8 cellular contexts compared by ENCODE assay signal in the genomic region with DNA sequence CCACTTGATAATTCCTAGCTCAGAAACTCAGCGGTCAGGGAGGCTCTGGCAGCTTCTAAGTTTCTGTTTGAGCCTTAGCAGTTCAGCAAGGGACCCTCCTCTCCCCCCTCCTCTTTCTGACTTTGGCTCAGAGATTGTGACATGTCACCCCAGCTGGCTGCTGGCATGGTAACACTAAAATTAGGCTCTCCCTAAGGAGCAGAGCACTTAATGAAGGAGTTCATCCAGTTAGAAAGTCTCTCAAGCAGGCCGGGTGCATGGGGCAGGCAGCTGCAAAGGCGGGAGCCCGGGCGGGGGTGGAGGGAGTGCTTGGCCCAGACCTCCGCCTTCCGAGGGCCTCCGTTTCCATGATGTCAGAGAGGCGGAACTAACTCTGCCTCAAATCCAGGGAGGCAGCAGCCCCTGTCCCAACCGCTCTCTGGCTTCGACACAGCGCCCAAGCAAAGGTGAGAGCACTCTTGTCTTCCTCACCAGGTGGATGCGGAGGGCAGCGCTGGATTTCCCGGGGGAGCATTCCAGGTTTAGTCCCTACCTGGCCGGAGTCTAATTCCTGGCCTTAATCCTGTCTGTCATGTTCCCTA.
DNase-seq lines count a peak whose midpoint lies in the region; ATAC-seq and TF ChIP-seq lines count a peak whose summit lies in the region.

No MANE protein-coding gene starts in this region.

- H3K9me3 ChIP-seq in ectodermal cell (ENCODE audit: control insufficient read depth, low read length) (no peaks in the 10 kb centered on the region), lung (ENCODE audit: control insufficient read depth in 2 of 2, insufficient read depth in 1 of 2, low read length in 1 of 2) (no peaks in the 10 kb centered on the region), upper lobe of left lung (no peaks in the 10 kb centered on the region)

- H3K27me3 ChIP-seq in ectodermal cell (ENCODE audit: control insufficient read depth, insufficient read depth, low read length, poor library complexity, severe bottlenecking) (no peaks in the 10 kb centered on the region), lung (ENCODE audit: control insufficient read depth, insufficient read depth) (no peaks in the 10 kb centered on the region), upper lobe of left lung (no peaks in the 10 kb centered on the region)

- H3K36me3 ChIP-seq in ectodermal cell (ENCODE audit: control insufficient read depth, insufficient read depth, low read length) (no peaks in the 10 kb centered on the region), lung (ENCODE audit: control insufficient read depth in 2 of 2, insufficient read depth in 2 of 2, low read length in 2 of 2) (peaks cover 0 to 17% of the 10 kb centered on the region in 2 donors), upper lobe of left lung (peaks cover 3 to 24% (median 19%) of the 10 kb centered on the region in 4 donors)

- H3K4me1 ChIP-seq in ectodermal cell (ENCODE audit: control insufficient read depth, insufficient read depth, low read length), result peaks cover 47% of the 10 kb centered on the region
- H3K4me1 ChIP-seq in lung (ENCODE audit: control insufficient read depth in 2 of 2, insufficient read depth in 2 of 2, low read length in 2 of 2), result peaks cover 0 to 10% of the 10 kb centered on the region in 2 donors
- H3K4me1 ChIP-seq in upper lobe of left lung, result peaks cover 0 to 26% (median 4%) of the 10 kb centered on the region in 4 donors

- no peak for TF ChIP-seq CTCF in lung (IDR thresholded peaks at IDR 0.05; ENCODE audit: control extremely low read depth, extremely low read depth)
- TF ChIP-seq CTCF in upper lobe of left lung (IDR thresholded peaks at IDR 0.05), result no peak

- in situ Hi-C loops in KBM-7 (cut with MboI; ENCODE audit: low pct_unique_long_range_greater_than_20kb, low sequenced_read_pairs), result no loop called here

- DNase-seq in NCI-H1417 (lab: John Stamatoyannopoulos, UW), result peak in 2 of 3 experiments; percentile 29 to 65
- DNase-seq in NCI-H1417 treated with DMSO at 0.1 percent for 48 hours (lab: John Stamatoyannopoulos, UW), result no peak
- peak; percentile 37 for DNase-seq in lung (ENCODE audit: low spot score)
- DNase-seq in upper lobe of left lung, result peak; percentile 56 to 86
- DNase-seq in KBM-7, result no peak

- no peak for TF ChIP-seq POLR2A in upper lobe of left lung (IDR thresholded peaks at IDR 0.05)

- TF ChIP-seq EP300 in upper lobe of left lung (IDR thresholded peaks at IDR 0.05), result no peak

- ATAC-seq in lung (ENCODE audit: insufficient read depth, low FRiP score) (peak; percentile 42), upper lobe of left lung (ENCODE audit: low FRiP score in 2 of 2) (peak; percentile 77 to 87), GM18858 (IDR thresholded peaks at IDR 0.05; ENCODE audit: unreplicated experiment) (no peak), HG03460 (IDR thresholded peaks at IDR 0.05; ENCODE audit: unreplicated experiment) (no peak)

- H3K27ac ChIP-seq in ectodermal cell (ENCODE audit: insufficient read depth, low read depth, low read length, poor library complexity, severe bottlenecking) (peak overlapping the region; percentile 18), lung (ENCODE audit: low read depth in 1 of 2, low read length in 1 of 2) (peak overlapping the region in 1 of 2 donors; percentile 27), upper lobe of left lung (peak overlapping the region; percentile 20 to 59 (median 49))

- H3K4me3 ChIP-seq in ectodermal cell (ENCODE audit: insufficient read depth, low read depth, low read length) (no peak overlapping the region), lung (no peak overlapping the region), upper lobe of left lung (no peak overlapping the region)

- WGBS in ectodermal cell, 2 experiments, result 57 to 62% methylated on average over 16 of the region's 16 CpGs
- WGBS in lung, 2 donors, result 64 to 88% methylated on average over 16 of the region's 16 CpGs
- 55 to 65% methylated on average over 12 to 16 of the region's 16 CpGs for WGBS in upper lobe of left lung, 2 donors

Comparison
In these comparisons a context has a peak if more than half of its experiments do, and no peak if none do; other contexts are left out.
1. DNase-seq: peak in NCI-H1417 (2 of 3), lung (single experiment) and upper lobe of left lung (2 of 2); none in NCI-H1417 treated with DMSO at 0.1 percent for 48 hours (single experiment) and KBM-7 (single experiment).
2. ATAC-seq: peak in lung (single experiment) and upper lobe of left lung (2 of 2); none in GM18858 (single experiment) and HG03460 (single experiment).